Comparison of ENCODE assay signal across 1 cellular context in the genomic region with DNA sequence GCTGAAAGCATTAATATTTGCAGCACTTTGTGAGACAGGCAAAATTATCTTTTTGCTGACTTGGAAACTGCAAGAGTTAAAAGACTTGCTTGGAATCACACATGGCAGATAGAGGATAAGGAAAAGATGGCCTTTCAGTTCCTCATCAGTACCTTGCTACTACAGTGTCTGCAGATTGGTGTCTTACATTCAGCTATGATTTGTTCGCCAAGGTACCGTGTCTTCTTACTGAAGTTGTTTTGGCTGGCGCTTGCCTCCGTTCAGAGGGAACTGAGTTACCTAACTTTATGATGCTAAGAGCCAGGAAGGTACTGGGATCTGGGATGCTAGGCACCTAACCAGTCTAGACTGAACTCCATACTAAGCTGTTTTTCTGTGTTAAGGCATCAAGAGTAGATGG.
TF ChIP-seq lines count a peak whose summit lies in the region.

No MANE protein-coding gene starts in this region.

TF ChIP-seq in GM23338, 12 proteins besides CTCF, POLR2A, EP300 and RAD21 (continued from another document):
- TF ChIP-seq, protein P1, sequence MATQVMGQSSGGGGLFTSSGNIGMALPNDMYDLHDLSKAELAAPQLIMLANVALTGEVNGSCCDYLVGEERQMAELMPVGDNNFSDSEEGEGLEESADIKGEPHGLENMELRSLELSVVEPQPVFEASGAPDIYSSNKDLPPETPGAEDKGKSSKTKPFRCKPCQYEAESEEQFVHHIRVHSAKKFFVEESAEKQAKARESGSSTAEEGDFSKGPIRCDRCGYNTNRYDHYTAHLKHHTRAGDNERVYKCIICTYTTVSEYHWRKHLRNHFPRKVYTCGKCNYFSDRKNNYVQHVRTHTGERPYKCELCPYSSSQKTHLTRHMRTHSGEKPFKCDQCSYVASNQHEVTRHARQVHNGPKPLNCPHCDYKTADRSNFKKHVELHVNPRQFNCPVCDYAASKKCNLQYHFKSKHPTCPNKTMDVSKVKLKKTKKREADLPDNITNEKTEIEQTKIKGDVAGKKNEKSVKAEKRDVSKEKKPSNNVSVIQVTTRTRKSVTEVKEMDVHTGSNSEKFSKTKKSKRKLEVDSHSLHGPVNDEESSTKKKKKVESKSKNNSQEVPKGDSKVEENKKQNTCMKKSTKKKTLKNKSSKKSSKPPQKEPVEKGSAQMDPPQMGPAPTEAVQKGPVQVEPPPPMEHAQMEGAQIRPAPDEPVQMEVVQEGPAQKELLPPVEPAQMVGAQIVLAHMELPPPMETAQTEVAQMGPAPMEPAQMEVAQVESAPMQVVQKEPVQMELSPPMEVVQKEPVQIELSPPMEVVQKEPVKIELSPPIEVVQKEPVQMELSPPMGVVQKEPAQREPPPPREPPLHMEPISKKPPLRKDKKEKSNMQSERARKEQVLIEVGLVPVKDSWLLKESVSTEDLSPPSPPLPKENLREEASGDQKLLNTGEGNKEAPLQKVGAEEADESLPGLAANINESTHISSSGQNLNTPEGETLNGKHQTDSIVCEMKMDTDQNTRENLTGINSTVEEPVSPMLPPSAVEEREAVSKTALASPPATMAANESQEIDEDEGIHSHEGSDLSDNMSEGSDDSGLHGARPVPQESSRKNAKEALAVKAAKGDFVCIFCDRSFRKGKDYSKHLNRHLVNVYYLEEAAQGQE (IDR thresholded peaks at IDR 0.05; ENCODE audit: unreplicated experiment) = no peak
- TF ChIP-seq, protein P2, sequence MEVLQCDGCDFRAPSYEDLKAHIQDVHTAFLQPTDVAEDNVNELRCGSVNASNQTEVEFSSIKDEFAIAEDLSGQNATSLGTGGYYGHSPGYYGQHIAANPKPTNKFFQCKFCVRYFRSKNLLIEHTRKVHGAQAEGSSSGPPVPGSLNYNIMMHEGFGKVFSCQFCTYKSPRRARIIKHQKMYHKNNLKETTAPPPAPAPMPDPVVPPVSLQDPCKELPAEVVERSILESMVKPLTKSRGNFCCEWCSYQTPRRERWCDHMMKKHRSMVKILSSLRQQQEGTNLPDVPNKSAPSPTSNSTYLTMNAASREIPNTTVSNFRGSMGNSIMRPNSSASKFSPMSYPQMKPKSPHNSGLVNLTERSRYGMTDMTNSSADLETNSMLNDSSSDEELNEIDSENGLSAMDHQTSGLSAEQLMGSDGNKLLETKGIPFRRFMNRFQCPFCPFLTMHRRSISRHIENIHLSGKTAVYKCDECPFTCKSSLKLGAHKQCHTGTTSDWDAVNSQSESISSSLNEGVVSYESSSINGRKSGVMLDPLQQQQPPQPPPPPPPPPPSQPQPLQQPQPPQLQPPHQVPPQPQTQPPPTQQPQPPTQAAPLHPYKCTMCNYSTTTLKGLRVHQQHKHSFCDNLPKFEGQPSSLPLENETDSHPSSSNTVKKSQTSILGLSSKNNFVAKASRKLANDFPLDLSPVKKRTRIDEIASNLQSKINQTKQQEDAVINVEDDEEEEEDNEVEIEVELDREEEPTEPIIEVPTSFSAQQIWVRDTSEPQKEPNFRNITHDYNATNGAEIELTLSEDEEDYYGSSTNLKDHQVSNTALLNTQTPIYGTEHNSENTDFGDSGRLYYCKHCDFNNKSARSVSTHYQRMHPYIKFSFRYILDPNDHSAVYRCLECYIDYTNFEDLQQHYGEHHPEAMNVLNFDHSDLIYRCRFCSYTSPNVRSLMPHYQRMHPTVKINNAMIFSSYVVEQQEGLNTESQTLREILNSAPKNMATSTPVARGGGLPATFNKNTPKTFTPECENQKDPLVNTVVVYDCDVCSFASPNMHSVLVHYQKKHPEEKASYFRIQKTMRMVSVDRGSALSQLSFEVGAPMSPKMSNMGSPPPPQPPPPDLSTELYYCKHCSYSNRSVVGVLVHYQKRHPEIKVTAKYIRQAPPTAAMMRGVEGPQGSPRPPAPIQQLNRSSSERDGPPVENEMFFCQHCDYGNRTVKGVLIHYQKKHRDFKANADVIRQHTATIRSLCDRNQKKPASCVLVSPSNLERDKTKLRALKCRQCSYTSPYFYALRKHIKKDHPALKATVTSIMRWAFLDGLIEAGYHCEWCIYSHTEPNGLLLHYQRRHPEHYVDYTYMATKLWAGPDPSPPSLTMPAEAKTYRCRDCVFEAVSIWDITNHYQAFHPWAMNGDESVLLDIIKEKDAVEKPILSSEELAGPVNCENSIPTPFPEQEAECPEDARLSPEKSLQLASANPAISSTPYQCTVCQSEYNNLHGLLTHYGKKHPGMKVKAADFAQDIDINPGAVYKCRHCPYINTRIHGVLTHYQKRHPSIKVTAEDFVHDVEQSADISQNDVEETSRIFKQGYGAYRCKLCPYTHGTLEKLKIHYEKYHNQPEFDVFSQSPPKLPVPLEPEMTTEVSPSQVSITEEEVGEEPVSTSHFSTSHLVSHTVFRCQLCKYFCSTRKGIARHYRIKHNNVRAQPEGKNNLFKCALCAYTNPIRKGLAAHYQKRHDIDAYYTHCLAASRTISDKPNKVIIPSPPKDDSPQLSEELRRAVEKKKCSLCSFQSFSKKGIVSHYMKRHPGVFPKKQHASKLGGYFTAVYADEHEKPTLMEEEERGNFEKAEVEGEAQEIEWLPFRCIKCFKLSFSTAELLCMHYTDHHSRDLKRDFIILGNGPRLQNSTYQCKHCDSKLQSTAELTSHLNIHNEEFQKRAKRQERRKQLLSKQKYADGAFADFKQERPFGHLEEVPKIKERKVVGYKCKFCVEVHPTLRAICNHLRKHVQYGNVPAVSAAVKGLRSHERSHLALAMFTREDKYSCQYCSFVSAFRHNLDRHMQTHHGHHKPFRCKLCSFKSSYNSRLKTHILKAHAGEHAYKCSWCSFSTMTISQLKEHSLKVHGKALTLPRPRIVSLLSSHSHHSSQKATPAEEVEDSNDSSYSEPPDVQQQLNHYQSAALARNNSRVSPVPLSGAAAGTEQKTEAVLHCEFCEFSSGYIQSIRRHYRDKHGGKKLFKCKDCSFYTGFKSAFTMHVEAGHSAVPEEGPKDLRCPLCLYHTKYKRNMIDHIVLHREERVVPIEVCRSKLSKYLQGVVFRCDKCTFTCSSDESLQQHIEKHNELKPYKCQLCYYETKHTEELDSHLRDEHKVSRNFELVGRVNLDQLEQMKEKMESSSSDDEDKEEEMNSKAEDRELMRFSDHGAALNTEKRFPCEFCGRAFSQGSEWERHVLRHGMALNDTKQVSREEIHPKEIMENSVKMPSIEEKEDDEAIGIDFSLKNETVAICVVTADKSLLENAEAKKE (CRISPR knock-in tag; IDR thresholded peaks at IDR 0.05) = no peak
- no peak for TF ChIP-seq EZH2 (IDR thresholded peaks at IDR 0.05; ENCODE audit: low read depth, unreplicated experiment)
TF ChIP-seq in GM23338: peak in this region for 0.
